In the genomic region with DNA sequence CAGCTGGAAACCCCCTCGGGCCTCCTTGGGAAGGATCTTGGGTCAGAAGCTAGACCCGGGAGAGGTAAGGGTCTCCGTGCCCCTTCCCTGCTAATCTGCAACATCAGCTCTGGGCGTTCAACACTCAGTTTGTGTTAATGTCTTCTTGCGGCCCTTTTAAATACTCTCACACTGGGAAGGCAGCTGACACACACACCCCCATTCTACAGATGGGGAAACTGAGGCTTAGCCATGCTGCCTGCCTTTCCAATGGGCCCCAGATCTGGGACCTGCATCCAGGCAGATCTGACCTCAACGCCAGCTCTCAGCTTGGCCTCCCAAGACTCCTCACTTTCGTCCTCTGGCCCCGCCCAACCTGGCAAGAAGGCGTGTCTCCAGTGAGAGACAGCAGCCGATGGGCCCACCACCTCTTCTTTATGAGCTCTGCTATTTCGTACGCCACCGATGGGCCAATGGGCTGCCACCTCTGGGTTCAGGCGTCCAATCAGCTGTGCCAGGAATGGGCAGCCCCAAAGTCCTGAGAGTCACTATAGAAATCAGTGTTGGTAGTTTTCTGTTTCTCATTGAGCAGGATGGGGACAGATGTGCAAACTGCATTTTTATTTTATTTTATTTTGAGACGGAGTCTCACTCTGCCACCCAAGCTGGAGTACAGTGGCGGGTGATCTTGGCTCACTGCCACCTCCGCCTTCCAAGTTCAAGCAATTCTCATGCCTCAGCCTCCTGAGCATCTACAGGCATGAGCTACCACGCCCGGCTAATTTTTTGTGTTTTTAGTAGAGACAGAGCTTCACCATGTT, we compare ENCODE assay signal across 11 cellular contexts. TPM values are rescaled to one million over a fixed set of nuclear protein-coding genes. Genes with fewer than 3 reads are reported as not detected.
A peak's percentile ranks its signal among the peaks of the same experiment; 100 is the strongest.
DNase-seq lines count a peak whose midpoint lies in the region; ATAC-seq and TF ChIP-seq lines count a peak whose summit lies in the region.
"Had no signal": no experiment of that assay in that cellular context is flagged by ENCODE, and none has a peak within 500 bp of the region (broad histone marks: within the 10 kb centered on the region; RNA-seq: fewer than 3 reads in every experiment).

No MANE protein-coding gene starts in this region.

- peaks cover 85% of the 10 kb centered on the region for H3K4me1 Mint-ChIP-seq in stimulated activated memory B cell treated with anti-CD40 and anti-IgM and Interleukin-4, amounts not matched to agents 10 μg/mL and 1 μg/mL and 100 μg/mL, for 72 hours
- H3K4me1 Mint-ChIP-seq in MCF 10A (ENCODE audit: insufficient read depth, unreplicated experiment), result peaks cover 10% of the 10 kb centered on the region

- H3K27ac Mint-ChIP-seq in stimulated activated memory B cell treated with anti-CD40 and anti-IgM and Interleukin-4, amounts not matched to agents 10 μg/mL and 1 μg/mL and 100 μg/mL, for 72 hours, result peak overlapping the region; percentile 91
- H3K27ac Mint-ChIP-seq in MCF 10A (ENCODE audit: low read depth, unreplicated experiment), result no peak overlapping the region

- H3K27me3 Mint-ChIP-seq in stimulated activated memory B cell treated with anti-CD40 and anti-IgM and Interleukin-4, amounts not matched to agents 10 μg/mL and 1 μg/mL and 100 μg/mL, for 72 hours, result no peaks in the 10 kb centered on the region
- H3K27me3 Mint-ChIP-seq in MCF 10A (ENCODE audit: insufficient read depth, unreplicated experiment), result no peaks in the 10 kb centered on the region

- POLR2A ChIA-PET in RWPE1 (lab: Yijun Ruan, JAX; ENCODE audit: low non-redundant PET) (no interaction called here), MCF 10A (lab: Yijun Ruan, JAX) (interaction anchor here (0.6 kb wide), 1 partner anchor 106 kb away, joined by 3 read pairs; no protein-coding TSS in a partner anchor)

- BruUV-seq in MCF 10A (replicated peaks; lab: Mats Ljungman, UMichigan), result no TSS peak

- H3K4me3 Mint-ChIP-seq in stimulated activated memory B cell treated with anti-CD40 and anti-IgM and Interleukin-4, amounts not matched to agents 10 μg/mL and 1 μg/mL and 100 μg/mL, for 72 hours, result no peak overlapping the region
- no peak overlapping the region for H3K4me3 Mint-ChIP-seq in MCF 10A (ENCODE audit: unreplicated experiment)

- TF ChIP-seq CTCF in RWPE1 (conservative IDR thresholded peaks at IDR 0.05; ENCODE audit: low read depth) (no peak), MCF 10A (IDR thresholded peaks at IDR 0.05; ENCODE audit: unreplicated experiment) (no peak)

- peaks cover 57% of the 10 kb centered on the region for H3K36me3 Mint-ChIP-seq in stimulated activated memory B cell treated with anti-CD40 and anti-IgM and Interleukin-4, amounts not matched to agents 10 μg/mL and 1 μg/mL and 100 μg/mL, for 72 hours
- peaks cover 45% of the 10 kb centered on the region for H3K36me3 Mint-ChIP-seq in MCF 10A (ENCODE audit: insufficient read depth, unreplicated experiment)

- intact Hi-C loops in MCF 10A (cut with micrococcal nuclease), result no loop called here

- ATAC-seq in stimulated activated memory B cell treated with anti-CD40 and anti-IgM and Interleukin-4, amounts not matched to agents 10 μg/mL and 1 μg/mL and 100 μg/mL, for 72 hours, result no peak
- no peak for ATAC-seq in GM21367 (IDR thresholded peaks at IDR 0.05; ENCODE audit: unreplicated experiment)

- CTCF ChIA-PET in RWPE1 (lab: Yijun Ruan, JAX) (interaction anchor here (0.5 to 0.7 kb wide), 2 partner anchors 44 to 373 kb away, joined by 3 read pairs; a partner anchor contains a TSS), MCF 10A (lab: Yijun Ruan, JAX) (interaction anchor here (1.0 kb wide), 1 partner anchor 103 kb away, joined by 4 read pairs; no protein-coding TSS in a partner anchor)

- H3K27ac ChIP-seq in RWPE1, result peak overlapping the region; percentile 64
- peak overlapping the region; percentile 15 for H3K27ac ChIP-seq in epithelial cell of prostate

- H3K9me3 Mint-ChIP-seq in stimulated activated memory B cell treated with anti-CD40 and anti-IgM and Interleukin-4, amounts not matched to agents 10 μg/mL and 1 μg/mL and 100 μg/mL, for 72 hours, result no peaks in the 10 kb centered on the region
- no peaks in the 10 kb centered on the region for H3K9me3 Mint-ChIP-seq in MCF 10A (ENCODE audit: unreplicated experiment)

- DNase-seq in NCI-H1105 (lab: John Stamatoyannopoulos, UW) (peak; percentile 1), NCI-H1105 treated with DMSO at 0.1 percent for 48 hours (lab: John Stamatoyannopoulos, UW) (no peak), RWPE1 (ENCODE audit: low spot score) (no peak), epithelial cell of prostate (ENCODE audit: low read depth, low spot score) (no peak), MCF 10A (ENCODE audit: unreplicated experiment) (no peak)
- no peak for DNase-seq in stimulated activated CD4-positive, alpha-beta T cell treated with anti-CD3 and anti-CD28 coated beads, Interleukin-4, amount 100 ng/mL, for 4 hours
- DNase-seq: effector CD4-positive, alpha-beta T cell; NK-92 treated with Interleukin-12 subunit alpha and Interleukin-12 subunit beta, amount 100 ng/mL, for 24 hours; T1000 had no signal

RNA-seq across cellular contexts. Expression of a gene that starts 43.8 kb away (rescaled TPM):
- total RNA-seq in MCF 10A (2022), result 114 and 125 TPM in 2 replicates
